In genomic region chr3:170910542-170910941, GRCh38 we compare ENCODE assay signal across 23 cellular contexts. TPM values are rescaled to one million over a fixed set of nuclear protein-coding genes. Genes with fewer than 3 reads are reported as not detected.
A peak's percentile ranks its signal among the peaks of the same experiment; 100 is the strongest.
DNase-seq lines count a peak whose midpoint lies in the region; ATAC-seq and TF ChIP-seq lines count a peak whose summit lies in the region.
"Had no signal": no experiment of that assay in that cellular context is flagged by ENCODE, and none has a peak within 500 bp of the region (broad histone marks: within the 10 kb centered on the region; RNA-seq: fewer than 3 reads in every experiment).

No MANE protein-coding gene starts in this region.

- intact Hi-C loops in natural killer cell (cut with micrococcal nuclease), result no loop called here
- intact Hi-C loops in PC-9 (cut with micrococcal nuclease; ENCODE audit: unreplicated experiment), result no loop called here
- intact Hi-C loops in psoas muscle (cut with DNase I), result no loop called here

- POLR2A ChIA-PET in PC-9 (lab: Charles Lee; ENCODE audit: unreplicated experiment), result no interaction called here

- H3K27me3 Mint-ChIP-seq in natural killer cell (ENCODE audit: low read depth in 2 of 2) (peaks cover 4 to 7% of the 10 kb centered on the region in 2 donors), GM23338 (ENCODE audit: insufficient read depth, low read depth, poor library complexity) (peaks cover 23% of the 10 kb centered on the region)
- H3K27me3 Mint-ChIP-seq in natural killer cell treated with Interleukin-12 subunit alpha and Interleukin-12 subunit beta and Interleukin-15 and Interleukin-18, amount 100 ng/mL, for 72 hours, result peaks cover 0 to 5% of the 10 kb centered on the region in 2 donors

- peak overlapping the region in 1 of 2 donors; percentile 13 for H3K27ac Mint-ChIP-seq in natural killer cell
- no peak overlapping the region for H3K27ac Mint-ChIP-seq in natural killer cell treated with Interleukin-12 subunit alpha and Interleukin-12 subunit beta and Interleukin-15 and Interleukin-18, amount 100 ng/mL, for 72 hours
- no peak overlapping the region for H3K27ac Mint-ChIP-seq in stimulated activated effector memory CD8-positive, alpha-beta T cell treated with anti-CD3 and anti-CD28 coated beads, Interleukin-12 subunit alpha, Interleukin-12 subunit beta, amount 100 ng/mL, for 72 hours
- no peak overlapping the region for H3K27ac Mint-ChIP-seq in GM23338
- H3K27ac Mint-ChIP-seq: H9 had no signal

- DNase-seq in natural killer cell (no peak), PC-9 (no peak), foreskin fibroblast (peak; percentile 12 to 29), Karpas-422 (no peak), psoas muscle (no peak), GM23338 (ENCODE audit: low spot score) (no peak)
- DNase-seq in natural killer cell treated with Interleukin-12 subunit alpha and Interleukin-12 subunit beta and Interleukin-15 and Interleukin-18, amount 100 ng/mL, for 72 hours (ENCODE audit: low spot score), result no peak
- no peak for DNase-seq in stimulated activated effector memory CD8-positive, alpha-beta T cell treated with anti-CD3 and anti-CD28 coated beads, Interleukin-12 subunit alpha, Interleukin-12 subunit beta, amount 100 ng/mL, for 72 hours (ENCODE audit: low spot score in 2 of 2)
- DNase-seq: 8988T, DMS 273 treated with DMSO at 0.1 percent for 48 hours, GF-D8, H9, MM.1S, NCI-H1105, NCI-H1694, NCI-H510A treated with DMSO at 0.1 percent for 48 hours, NCI-H82, Right ventricle myocardium superior had no signal

- no peaks in the 10 kb centered on the region for H3K9me3 Mint-ChIP-seq in natural killer cell
- peaks cover 3% of the 10 kb centered on the region for H3K9me3 Mint-ChIP-seq in natural killer cell treated with Interleukin-12 subunit alpha and Interleukin-12 subunit beta and Interleukin-15 and Interleukin-18, amount 100 ng/mL, for 72 hours
- no peaks in the 10 kb centered on the region for H3K9me3 Mint-ChIP-seq in stimulated activated effector memory CD8-positive, alpha-beta T cell treated with anti-CD3 and anti-CD28 coated beads, Interleukin-12 subunit alpha, Interleukin-12 subunit beta, amount 100 ng/mL, for 72 hours
- H3K9me3 Mint-ChIP-seq in GM23338, result peaks cover 18% of the 10 kb centered on the region

- H4K20me1 ChIP-seq in PC-9 (ENCODE audit: insufficient read depth) (no peaks in the 10 kb centered on the region), Karpas-422 (ENCODE audit: insufficient read depth, low read depth, low read length) (no peaks in the 10 kb centered on the region), GM23338 (replicated peaks; ENCODE audit: insufficient read depth) (no peaks in the 10 kb centered on the region; the same call in 1 of the 2 replicates)
- H4K20me1 ChIP-seq: BLaER1 had no signal

- H3K4me1 Mint-ChIP-seq in natural killer cell (peaks cover 21 to 28% of the 10 kb centered on the region in 2 donors), GM23338 (peaks cover 12% of the 10 kb centered on the region)
- peaks cover 17 to 21% of the 10 kb centered on the region in 2 donors for H3K4me1 Mint-ChIP-seq in natural killer cell treated with Interleukin-12 subunit alpha and Interleukin-12 subunit beta and Interleukin-15 and Interleukin-18, amount 100 ng/mL, for 72 hours (ENCODE audit: low read depth in 2 of 2)
- H3K4me1 Mint-ChIP-seq in stimulated activated effector memory CD8-positive, alpha-beta T cell treated with anti-CD3 and anti-CD28 coated beads, Interleukin-12 subunit alpha, Interleukin-12 subunit beta, amount 100 ng/mL, for 72 hours, result peaks cover 13% of the 10 kb centered on the region

- H3K9ac ChIP-seq in Karpas-422 (ENCODE audit: low read length), result no peak overlapping the region
- H3K9ac ChIP-seq: BLaER1, KMS-11 had no signal

- H3F3A ChIP-seq in PC-9 (ENCODE audit: insufficient read depth, low read depth) (peaks cover 24% of the 10 kb centered on the region), GM23338 (replicated peaks; ENCODE audit: low read depth) (no peaks in the 10 kb centered on the region)

- H3K27ac ChIP-seq in PC-9, result 0 out of 2 replicates have a peak overlapping the region, but pooled peaks have one; percentile 86
- no peak overlapping the region for H3K27ac ChIP-seq in Karpas-422 (ENCODE audit: low read length)
- no peak overlapping the region for H3K27ac ChIP-seq in psoas muscle
- H3K27ac ChIP-seq in GM23338 (ENCODE audit: low read depth), result no peak overlapping the region
- H3K27ac ChIP-seq: BLaER1, KMS-11 had no signal

- H3K36me3 Mint-ChIP-seq in natural killer cell (no peaks in the 10 kb centered on the region), GM23338 (ENCODE audit: low read depth) (peaks cover 16% of the 10 kb centered on the region)
- no peaks in the 10 kb centered on the region for H3K36me3 Mint-ChIP-seq in natural killer cell treated with Interleukin-12 subunit alpha and Interleukin-12 subunit beta and Interleukin-15 and Interleukin-18, amount 100 ng/mL, for 72 hours
- H3K36me3 Mint-ChIP-seq in stimulated activated effector memory CD8-positive, alpha-beta T cell treated with anti-CD3 and anti-CD28 coated beads, Interleukin-12 subunit alpha, Interleukin-12 subunit beta, amount 100 ng/mL, for 72 hours, result no peaks in the 10 kb centered on the region

- H3K4me3 Mint-ChIP-seq in natural killer cell, result peak overlapping the region; percentile 29
- H3K4me3 Mint-ChIP-seq in natural killer cell treated with Interleukin-12 subunit alpha and Interleukin-12 subunit beta and Interleukin-15 and Interleukin-18, amount 100 ng/mL, for 72 hours, result no peak overlapping the region
- no peak overlapping the region for H3K4me3 Mint-ChIP-seq in stimulated activated effector memory CD8-positive, alpha-beta T cell treated with anti-CD3 and anti-CD28 coated beads, Interleukin-12 subunit alpha, Interleukin-12 subunit beta, amount 100 ng/mL, for 72 hours
- H3K4me3 Mint-ChIP-seq in GM23338, result no peak overlapping the region
- H3K4me3 Mint-ChIP-seq: H9 had no signal

- H3K4me3 ChIP-seq in PC-9 (no peak overlapping the region), foreskin fibroblast (ENCODE audit: low read depth in 1 of 2, low read length in 2 of 2) (no peak overlapping the region), Karpas-422 (ENCODE audit: low read length) (no peak overlapping the region), psoas muscle (no peak overlapping the region), GM23338 (no peak overlapping the region)
- H3K4me3 ChIP-seq: BLaER1 had no signal

- peaks cover 29% of the 10 kb centered on the region for H3K4me1 ChIP-seq in PC-9 (replicated peaks; ENCODE audit: insufficient read depth)
- peaks cover 15% of the 10 kb centered on the region for H3K4me1 ChIP-seq in Karpas-422 (ENCODE audit: low read length)
- no peaks in the 10 kb centered on the region for H3K4me1 ChIP-seq in psoas muscle
- H3K4me1 ChIP-seq in GM23338 (ENCODE audit: insufficient read depth), result peaks cover 8% of the 10 kb centered on the region

- BruUV-seq in PC-9 (replicated peaks; lab: Mats Ljungman, UMichigan), result no TSS peak

- peaks cover 23% of the 10 kb centered on the region for H3K79me2 ChIP-seq in PC-9 (ENCODE audit: low read depth)
- no peaks in the 10 kb centered on the region for H3K79me2 ChIP-seq in Karpas-422 (ENCODE audit: low read length)
- H3K79me2 ChIP-seq in GM23338 (replicated peaks; ENCODE audit: insufficient read depth), result no peaks in the 10 kb centered on the region

- no peak for ATAC-seq in natural killer cell
- no peak for ATAC-seq in natural killer cell treated with Interleukin-12 subunit alpha and Interleukin-12 subunit beta and Interleukin-15 and Interleukin-18, amount 100 ng/mL, for 72 hours
- ATAC-seq in stimulated activated effector memory CD8-positive, alpha-beta T cell treated with anti-CD3 and anti-CD28 coated beads, Interleukin-12 subunit alpha, Interleukin-12 subunit beta, amount 100 ng/mL, for 72 hours, result peak; percentile 17
- no peak for ATAC-seq in psoas muscle
- ATAC-seq in GM23338, result no peak
- ATAC-seq: HepG2, Panc1, SK-N-SH treated with all-trans-retinoic acid at 6 μM for 48 hours had no signal

- H3K27me3 ChIP-seq in PC-9 (ENCODE audit: insufficient read depth, low read depth) (no peaks in the 10 kb centered on the region), Karpas-422 (ENCODE audit: low read length) (no peaks in the 10 kb centered on the region), psoas muscle (ENCODE audit: insufficient read depth in 3 of 3, low read length in 2 of 3) (peaks cover 0 to 22% (median 0%) of the 10 kb centered on the region in 3 donors), GM23338 (ENCODE audit: insufficient read depth) (peaks cover 28% of the 10 kb centered on the region)

- H3K4me2 ChIP-seq in PC-9 (no peak overlapping the region), Karpas-422 (ENCODE audit: low read depth, low read length, poor library complexity, severe bottlenecking) (no peak overlapping the region), GM23338 (no peak overlapping the region)
- H3K4me2 ChIP-seq: BLaER1, KMS-11 had no signal

- no peak overlapping the region for H2AFZ ChIP-seq in PC-9
- H2AFZ ChIP-seq in Karpas-422 (ENCODE audit: low read length), result no peak overlapping the region
- H2AFZ ChIP-seq in GM23338, result no peak overlapping the region

- H3K9me3 ChIP-seq in PC-9 (ENCODE audit: insufficient read depth, low read depth) (peaks cover 12% of the 10 kb centered on the region; the same call in 1 of the 2 replicates), Karpas-422 (ENCODE audit: low read length) (no peaks in the 10 kb centered on the region), psoas muscle (peaks cover 9% of the 10 kb centered on the region)

- CTCF ChIA-PET in PC-9 (lab: Charles Lee), result no interaction called here

- TF ChIP-seq CTCF in natural killer cell (IDR thresholded peaks at IDR 0.05), result no peak
- no peak for TF ChIP-seq CTCF in PC-9 (conservative IDR thresholded peaks at IDR 0.05)
- no peak for TF ChIP-seq CTCF in foreskin fibroblast (IDR thresholded peaks at IDR 0.05; ENCODE audit: low read depth, low read length)
- TF ChIP-seq CTCF in psoas muscle (IDR thresholded peaks at IDR 0.05), result no peak
- no peak for TF ChIP-seq CTCF in GM23338 (conservative IDR thresholded peaks at IDR 0.05; ENCODE audit: low read depth in 2 of 2)

- H3K9me2 ChIP-seq in PC-9 (ENCODE audit: insufficient read depth) (no peaks in the 10 kb centered on the region), Karpas-422 (replicated peaks; ENCODE audit: insufficient read depth, low read length) (no peaks in the 10 kb centered on the region), GM23338 (ENCODE audit: insufficient read depth) (peaks cover 8% of the 10 kb centered on the region)

- H3K36me3 ChIP-seq in PC-9 (ENCODE audit: low read depth) (no peaks in the 10 kb centered on the region), Karpas-422 (ENCODE audit: insufficient read depth, low read length) (no peaks in the 10 kb centered on the region), psoas muscle (ENCODE audit: insufficient read depth in 1 of 2, low read depth in 1 of 2) (no peaks in the 10 kb centered on the region), GM23338 (ENCODE audit: insufficient read depth) (no peaks in the 10 kb centered on the region; the same call in 1 of the 2 replicates)
- H3K36me3 ChIP-seq: BLaER1 had no signal

RNA-seq across cellular contexts. Expression of gene EIF5A2, which starts 2.1 kb away (rescaled TPM):
- total RNA-seq in natural killer cell, result 10 to 100 TPM; 12.9 to 34.8 (median 22.8) TPM
- total RNA-seq in natural killer cell treated with Interleukin-12 subunit alpha and Interleukin-12 subunit beta and Interleukin-15 and Interleukin-18, amount 100 ng/mL, for 72 hours, result 1 to 10 TPM; 5.7 to 8.7 TPM
- 12.4 and 19.8 TPM in 2 replicates for total RNA-seq in PC-9 (2021)
- total RNA-seq in Karpas-422 (2014; rRNA removed; shearing (Covaris generic); ENCODE audit: low replicate concordance), result 7.8 and 10.5 TPM in 2 replicates
- total RNA-seq in psoas muscle, result 1 to 10 TPM in 3 of 4 donors, under 1 TPM in 1; 0.90 to 4.0 (median 2.7) TPM
- polyA plus RNA-seq in psoas muscle, result 1 to 10 TPM in 2 of 3 donors, under 1 TPM in 1; 0.46 to 3.0 (median 1.5) TPM
- 5.9 and 6.6 TPM in 2 replicates for total RNA-seq in GM23338 (2014; rRNA removed; shearing (Covaris generic))
- polyA plus RNA-seq in GM23338 (2016; fragmentation: Nextera tagmentation; extraction: Ambion mirVana), result 11.7 and 14.3 TPM in 2 replicates

RNA-seq across cellular contexts. Expression of gene RPL22L1, which starts 40.5 kb away (rescaled TPM):
- total RNA-seq in natural killer cell (10 to 100 TPM; 41.9 to 53.8 (median 44.8) TPM), PC-9 (2021) (57.3 and 60.3 TPM in 2 replicates), psoas muscle (10 to 100 TPM in 3 of 4 donors, 1 to 10 TPM in 1; 8.4 to 27.2 (median 18.2) TPM)
- total RNA-seq in natural killer cell treated with Interleukin-12 subunit alpha and Interleukin-12 subunit beta and Interleukin-15 and Interleukin-18, amount 100 ng/mL, for 72 hours, result 100 to 1,000 TPM in 1 of 2 donors, 10 to 100 TPM in 1; 96.6 to 144 TPM
- total RNA-seq in Karpas-422 (2014; rRNA removed; shearing (Covaris generic); ENCODE audit: low replicate concordance), result 8.4 and 43.1 TPM in 2 replicates
- polyA plus RNA-seq in psoas muscle (10 to 100 TPM; 32.6 to 88.7 (median 55.7) TPM), GM23338 (2016; fragmentation: Nextera tagmentation; extraction: Ambion mirVana) (441 and 470 TPM in 2 replicates)
- total RNA-seq in GM23338 (2014; rRNA removed; shearing (Covaris generic)), result 216 and 250 TPM in 2 replicates

Comparison
In these comparisons a context has a peak if more than half of its experiments do, and no peak if none do; other contexts are left out.
1. DNase-seq: peak in foreskin fibroblast (2 of 2); none in natural killer cell (single experiment), natural killer cell treated with Interleukin-12 subunit alpha and Interleukin-12 subunit beta and Interleukin-15 and Interleukin-18, amount 100 ng/mL, for 72 hours (single experiment), PC-9 (0 of 2), stimulated activated effector memory CD8-positive, alpha-beta T cell treated with anti-CD3 and anti-CD28 coated beads, Interleukin-12 subunit alpha, Interleukin-12 subunit beta, amount 100 ng/mL, for 72 hours (0 of 2), Karpas-422 (single experiment), psoas muscle (0 of 2) and GM23338 (single experiment).